26 cellular contexts compared by ENCODE assay signal in the genomic region with DNA sequence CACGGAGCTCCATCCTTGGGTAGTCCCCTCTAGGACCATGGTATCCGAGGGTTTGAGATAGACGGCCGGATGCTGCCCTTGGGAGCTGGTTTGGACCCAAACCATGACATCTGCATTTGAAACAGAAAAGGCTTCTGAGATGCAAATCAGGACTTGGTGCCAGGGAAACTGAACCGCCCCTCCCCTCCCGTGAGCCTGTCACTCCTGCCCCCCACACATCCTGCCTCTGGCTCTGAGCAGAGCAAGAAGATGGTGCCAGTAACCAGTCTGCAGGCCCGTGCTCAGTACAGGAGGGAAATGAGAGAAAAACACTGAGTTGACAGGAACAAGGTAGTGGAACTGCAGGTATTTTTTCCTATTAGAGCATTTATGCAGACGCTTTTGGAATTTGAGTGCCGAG. TPM values are rescaled to one million over a fixed set of nuclear protein-coding genes. Genes with fewer than 3 reads are reported as not detected.
DNase-seq lines count a peak whose midpoint lies in the region; ATAC-seq and TF ChIP-seq lines count a peak whose summit lies in the region.
"Had no signal": no experiment of that assay in that cellular context is flagged by ENCODE, and none has a peak within 500 bp of the region (broad histone marks: within the 10 kb centered on the region; RNA-seq: fewer than 3 reads in every experiment).

No MANE protein-coding gene starts in this region.

- H3K4me3 Mint-ChIP-seq in WTC11: peak overlapping the region; percentile 10; the same call in 1 of the 2 replicates
- H3K4me3 Mint-ChIP-seq in stimulated activated memory B cell treated with anti-CD40 and anti-IgM and Interleukin-4, amounts not matched to agents 10 μg/mL and 1 μg/mL and 100 μg/mL, for 72 hours: no peak overlapping the region
- H3K4me3 Mint-ChIP-seq: activated naive CD8-positive, alpha-beta T cell treated with anti-CD3 and anti-CD28 coated beads, Interleukin-2, amount 50 U/mL, for 24 hours; dendritic cell treated with granulocyte-macrophage colony-stimulating factor and Interleukin-4, amounts not matched to agents 40 ng/mL and 50 ng/mL, for 4 days had no signal

- peak overlapping the region; percentile 52 for H3K4me3 ChIP-seq in iPS-20b (ENCODE audit: low read length)
- H3K4me3 ChIP-seq: breast epithelium, left ventricle myocardium inferior, thyroid gland had no signal

- ATAC-seq in GM21529 (IDR thresholded peaks at IDR 0.05; ENCODE audit: unreplicated experiment) (peak; percentile 53), WTC11 (peak; percentile 82), GM18858 (IDR thresholded peaks at IDR 0.05; ENCODE audit: unreplicated experiment) (no peak)
- ATAC-seq in stimulated activated memory B cell treated with anti-CD40 and anti-IgM and Interleukin-4, amounts not matched to agents 10 μg/mL and 1 μg/mL and 100 μg/mL, for 72 hours: peak; percentile 34
- ATAC-seq: activated naive CD8-positive, alpha-beta T cell treated with anti-CD3 and anti-CD28 coated beads, Interleukin-2, amount 50 U/mL, for 24 hours; right cardiac atrium; SK-N-SH treated with all-trans-retinoic acid at 6 μM for 48 hours had no signal

- no peaks in the 10 kb centered on the region for H3K9me3 ChIP-seq in iPS-20b (ENCODE audit: insufficient read depth, low read depth, low read length)
- H3K9me3 ChIP-seq: breast epithelium, left ventricle myocardium inferior, thyroid gland had no signal

- POLR2A ChIA-PET in WTC11 (lab: Charles Lee): interaction anchor here (0.7 to 2.7 kb wide), 2 partner anchors 19 to 24 kb away, joined by 4 to 7 read pairs; a partner anchor contains a TSS

- peak; percentile 67 for DNase-seq in WTC11 (ENCODE audit: low spot score)
- no peak for DNase-seq in NCI-H1417 (lab: John Stamatoyannopoulos, UW)
- DNase-seq in HT-29 (ENCODE audit: low spot score): no peak
- no peak for DNase-seq in MV-4-11 (lab: John Stamatoyannopoulos, UW)
- DNase-seq: activated CD4-positive, alpha-beta T cell treated with anti-CD3 and anti-CD28 coated beads for 1 hour; activated naive CD8-positive, alpha-beta T cell treated with anti-CD3 and anti-CD28 coated beads, Interleukin-2, amount 50 U/mL, for 24 hours; DMS79 treated with DMSO at 0.1 percent for 48 hours; IMR-90; left ventricle myocardium inferior; MM.1S; NCI-H1694 treated with DMSO at 0.1 percent for 48 hours; NCI-H2227 treated with DMSO at 0.1 percent for 48 hours; occipital lobe; right cardiac atrium; T1000; thyroid gland had no signal

- TF ChIP-seq CTCF in WTC11 (IDR thresholded peaks at IDR 0.05): no peak

- no peaks in the 10 kb centered on the region for H3K27me3 Mint-ChIP-seq in WTC11 (ENCODE audit: low read depth)
- no peaks in the 10 kb centered on the region for H3K27me3 Mint-ChIP-seq in stimulated activated memory B cell treated with anti-CD40 and anti-IgM and Interleukin-4, amounts not matched to agents 10 μg/mL and 1 μg/mL and 100 μg/mL, for 72 hours
- H3K27me3 Mint-ChIP-seq: activated naive CD8-positive, alpha-beta T cell treated with anti-CD3 and anti-CD28 coated beads, Interleukin-2, amount 50 U/mL, for 24 hours; dendritic cell treated with granulocyte-macrophage colony-stimulating factor and Interleukin-4, amounts not matched to agents 40 ng/mL and 50 ng/mL, for 4 days had no signal

- H3K27ac ChIP-seq in iPS-20b (ENCODE audit: low read length): no peak overlapping the region
- H3K27ac ChIP-seq: breast epithelium, left ventricle myocardium inferior, thyroid gland had no signal

- H3K27me3 ChIP-seq in iPS-20b (ENCODE audit: insufficient read depth, low read length): no peaks in the 10 kb centered on the region
- H3K27me3 ChIP-seq: breast epithelium, thyroid gland had no signal

- H3K4me1 ChIP-seq in iPS-20b (ENCODE audit: insufficient read depth, low read length): peaks cover 24% of the 10 kb centered on the region
- H3K4me1 ChIP-seq: breast epithelium, left ventricle myocardium inferior, thyroid gland had no signal

- CTCF ChIA-PET in WTC11 (lab: Charles Lee): interaction anchor here (0.9 to 6.3 kb wide), 7 partner anchors 13 to 109 kb away, joined by 5 to 40 read pairs (median 7); a partner anchor contains a TSS

- H3K9ac ChIP-seq in iPS-20b (ENCODE audit: low read depth, low read length): no peak overlapping the region; the same call in 1 of the 2 replicates

- peaks cover 37% of the 10 kb centered on the region for H3K36me3 ChIP-seq in iPS-20b (ENCODE audit: insufficient read depth, low read depth, low read length)

- peaks cover 48% of the 10 kb centered on the region for H3K4me1 Mint-ChIP-seq in WTC11
- H3K4me1 Mint-ChIP-seq in stimulated activated memory B cell treated with anti-CD40 and anti-IgM and Interleukin-4, amounts not matched to agents 10 μg/mL and 1 μg/mL and 100 μg/mL, for 72 hours: peaks cover 21% of the 10 kb centered on the region

- peaks cover 20% of the 10 kb centered on the region for H3K36me3 Mint-ChIP-seq in WTC11
- H3K36me3 Mint-ChIP-seq in stimulated activated memory B cell treated with anti-CD40 and anti-IgM and Interleukin-4, amounts not matched to agents 10 μg/mL and 1 μg/mL and 100 μg/mL, for 72 hours: peaks cover 45% of the 10 kb centered on the region

- no peak overlapping the region for H3K27ac Mint-ChIP-seq in WTC11
- peak overlapping the region; percentile 61 for H3K27ac Mint-ChIP-seq in stimulated activated memory B cell treated with anti-CD40 and anti-IgM and Interleukin-4, amounts not matched to agents 10 μg/mL and 1 μg/mL and 100 μg/mL, for 72 hours
- H3K27ac Mint-ChIP-seq: activated naive CD8-positive, alpha-beta T cell treated with anti-CD3 and anti-CD28 coated beads, Interleukin-2, amount 50 U/mL, for 24 hours; dendritic cell treated with granulocyte-macrophage colony-stimulating factor and Interleukin-4, amounts not matched to agents 40 ng/mL and 50 ng/mL, for 4 days had no signal

- H3K9me3 Mint-ChIP-seq in WTC11: no peaks in the 10 kb centered on the region
- no peaks in the 10 kb centered on the region for H3K9me3 Mint-ChIP-seq in stimulated activated memory B cell treated with anti-CD40 and anti-IgM and Interleukin-4, amounts not matched to agents 10 μg/mL and 1 μg/mL and 100 μg/mL, for 72 hours
- H3K9me3 Mint-ChIP-seq: activated naive CD8-positive, alpha-beta T cell treated with anti-CD3 and anti-CD28 coated beads, Interleukin-2, amount 50 U/mL, for 24 hours; dendritic cell treated with granulocyte-macrophage colony-stimulating factor and Interleukin-4, amounts not matched to agents 40 ng/mL and 50 ng/mL, for 4 days had no signal

TF ChIP-seq in WTC11, 78 proteins besides CTCF, POLR2A, EP300 and RAD21:
- TF ChIP-seq, protein P1, sequence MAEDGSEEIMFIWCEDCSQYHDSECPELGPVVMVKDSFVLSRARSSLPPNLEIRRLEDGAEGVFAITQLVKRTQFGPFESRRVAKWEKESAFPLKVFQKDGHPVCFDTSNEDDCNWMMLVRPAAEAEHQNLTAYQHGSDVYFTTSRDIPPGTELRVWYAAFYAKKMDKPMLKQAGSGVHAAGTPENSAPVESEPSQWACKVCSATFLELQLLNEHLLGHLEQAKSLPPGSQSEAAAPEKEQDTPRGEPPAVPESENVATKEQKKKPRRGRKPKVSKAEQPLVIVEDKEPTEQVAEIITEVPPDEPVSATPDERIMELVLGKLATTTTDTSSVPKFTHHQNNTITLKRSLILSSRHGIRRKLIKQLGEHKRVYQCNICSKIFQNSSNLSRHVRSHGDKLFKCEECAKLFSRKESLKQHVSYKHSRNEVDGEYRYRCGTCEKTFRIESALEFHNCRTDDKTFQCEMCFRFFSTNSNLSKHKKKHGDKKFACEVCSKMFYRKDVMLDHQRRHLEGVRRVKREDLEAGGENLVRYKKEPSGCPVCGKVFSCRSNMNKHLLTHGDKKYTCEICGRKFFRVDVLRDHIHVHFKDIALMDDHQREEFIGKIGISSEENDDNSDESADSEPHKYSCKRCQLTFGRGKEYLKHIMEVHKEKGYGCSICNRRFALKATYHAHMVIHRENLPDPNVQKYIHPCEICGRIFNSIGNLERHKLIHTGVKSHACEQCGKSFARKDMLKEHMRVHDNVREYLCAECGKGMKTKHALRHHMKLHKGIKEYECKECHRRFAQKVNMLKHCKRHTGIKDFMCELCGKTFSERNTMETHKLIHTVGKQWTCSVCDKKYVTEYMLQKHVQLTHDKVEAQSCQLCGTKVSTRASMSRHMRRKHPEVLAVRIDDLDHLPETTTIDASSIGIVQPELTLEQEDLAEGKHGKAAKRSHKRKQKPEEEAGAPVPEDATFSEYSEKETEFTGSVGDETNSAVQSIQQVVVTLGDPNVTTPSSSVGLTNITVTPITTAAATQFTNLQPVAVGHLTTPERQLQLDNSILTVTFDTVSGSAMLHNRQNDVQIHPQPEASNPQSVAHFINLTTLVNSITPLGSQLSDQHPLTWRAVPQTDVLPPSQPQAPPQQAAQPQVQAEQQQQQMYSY (CRISPR knock-in tag; IDR thresholded peaks at IDR 0.05): no peak
- 0 out of 2 replicates have a peak, but pooled peaks have one; percentile 43 for TF ChIP-seq ZNF138 (CRISPR knock-in tag; conservative IDR thresholded peaks at IDR 0.05)
- TF ChIP-seq ZNF396 (CRISPR knock-in tag; IDR thresholded peaks at IDR 0.05; ENCODE audit: borderline replicate concordance): no peak
- TF ChIP-seq, protein P2, sequence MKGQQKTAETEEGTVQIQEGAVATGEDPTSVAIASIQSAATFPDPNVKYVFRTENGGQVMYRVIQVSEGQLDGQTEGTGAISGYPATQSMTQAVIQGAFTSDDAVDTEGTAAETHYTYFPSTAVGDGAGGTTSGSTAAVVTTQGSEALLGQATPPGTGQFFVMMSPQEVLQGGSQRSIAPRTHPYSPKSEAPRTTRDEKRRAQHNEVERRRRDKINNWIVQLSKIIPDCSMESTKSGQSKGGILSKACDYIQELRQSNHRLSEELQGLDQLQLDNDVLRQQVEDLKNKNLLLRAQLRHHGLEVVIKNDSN (CRISPR knock-in tag; IDR thresholded peaks at IDR 0.05): no peak

RNA-seq across cellular contexts. Expression of a gene that starts 18.6 kb away (rescaled TPM):
- 40.0 to 47.2 TPM (median 40.5 TPM) in 3 replicates for total RNA-seq in WTC11 (2021)
- 66.9 and 76.1 TPM in 2 replicates for total RNA-seq in HT-29 (2014; rRNA removed; shearing (Covaris generic))

RNA-seq across cellular contexts. Expression of a gene that starts 18.7 kb away (rescaled TPM):
- total RNA-seq in WTC11 (2021): 1,710 to 1,958 TPM (median 1,927 TPM) in 3 replicates
- total RNA-seq in HT-29 (2014; rRNA removed; shearing (Covaris generic)): 3,028 and 3,073 TPM in 2 replicates

RNA-seq across cellular contexts. Expression of a gene that starts 27.2 kb away (rescaled TPM):
- not detected in 3 replicates for total RNA-seq in WTC11 (2021)
- total RNA-seq in HT-29 (2014; rRNA removed; shearing (Covaris generic)): not detected in 2 replicates
- total RNA-seq: epithelial cell of proximal tubule, frontal cortex, H4, IMR-90, left ventricle myocardium inferior, occipital lobe, right cardiac atrium had no signal
